In the genomic region with DNA sequence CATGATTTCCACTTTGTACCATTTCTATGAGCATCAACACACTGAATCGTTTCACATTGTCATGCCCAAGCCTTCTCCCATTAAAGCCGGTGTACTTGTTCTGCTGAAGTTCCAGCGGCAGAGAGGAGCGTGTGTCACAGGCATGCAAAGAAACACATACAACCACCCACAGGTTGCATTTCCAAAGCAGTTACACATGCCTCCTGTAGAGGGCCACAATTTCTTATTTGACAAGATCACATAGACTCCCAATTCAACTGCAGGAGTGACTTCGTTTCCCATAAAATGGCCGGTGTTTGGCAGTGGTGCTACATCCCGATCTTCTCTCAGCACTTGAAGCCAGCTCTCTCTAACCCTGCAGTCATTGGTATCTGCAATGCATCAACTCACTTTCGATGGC, we compare ENCODE assay signal across 12 cellular contexts.
A peak's percentile ranks its signal among the peaks of the same experiment; 100 is the strongest.
DNase-seq lines count a peak whose midpoint lies in the region; ATAC-seq and TF ChIP-seq lines count a peak whose summit lies in the region.
"Had no signal": no experiment of that assay in that cellular context is flagged by ENCODE, and none has a peak within 500 bp of the region (broad histone marks: within the 10 kb centered on the region; RNA-seq: fewer than 3 reads in every experiment).

No MANE protein-coding gene starts in this region.

- no peak for TF ChIP-seq POLR2A in esophagus squamous epithelium (IDR thresholded peaks at IDR 0.05)

- no peak overlapping the region for H3K27ac Mint-ChIP-seq in activated CD8-positive, alpha-beta memory T cell treated with anti-CD3 and anti-CD28 coated beads, Interleukin-2, amount 10 ng/mL, durations not matched to agents 7 days and 5 days
- H3K27ac Mint-ChIP-seq: activated B cell treated with CpG ODN at 0.5 μM for 24 hours had no signal

- H3K4me1 ChIP-seq in OCI-LY7 (ENCODE audit: insufficient read depth, low read length, poor library complexity, severe bottlenecking), result no peaks in the 10 kb centered on the region
- H3K4me1 ChIP-seq in esophagus squamous epithelium, result no peaks in the 10 kb centered on the region
- H3K4me1 ChIP-seq: prostate gland had no signal

- no peaks in the 10 kb centered on the region for H3K36me3 Mint-ChIP-seq in activated CD8-positive, alpha-beta memory T cell treated with anti-CD3 and anti-CD28 coated beads, Interleukin-2, amount 10 ng/mL, durations not matched to agents 7 days and 5 days

- no peaks in the 10 kb centered on the region for H3K27me3 ChIP-seq in esophagus squamous epithelium

- no peaks in the 10 kb centered on the region for H3K4me1 Mint-ChIP-seq in activated CD8-positive, alpha-beta memory T cell treated with anti-CD3 and anti-CD28 coated beads, Interleukin-2, amount 10 ng/mL, durations not matched to agents 7 days and 5 days
- H3K4me1 Mint-ChIP-seq: activated B cell treated with CpG ODN at 0.5 μM for 24 hours had no signal

- peak; percentile 64 for TF ChIP-seq CTCF in OCI-LY7 (conservative IDR thresholded peaks at IDR 0.05; ENCODE audit: low read length)
- TF ChIP-seq CTCF in esophagus squamous epithelium (IDR thresholded peaks at IDR 0.05), result no peak

- ATAC-seq in GM21619 (IDR thresholded peaks at IDR 0.05; ENCODE audit: unreplicated experiment), result no peak
- ATAC-seq in activated CD8-positive, alpha-beta memory T cell treated with anti-CD3 and anti-CD28 coated beads, Interleukin-2, amount 10 ng/mL, durations not matched to agents 7 days and 5 days, result no peak

- DNase-seq in COLO829 (ENCODE audit: low spot score) (peak; percentile 1), HT-29 (ENCODE audit: low spot score) (peak; percentile 16), OCI-LY7 (ENCODE audit: low spot score) (peak; percentile 11), islet precursor cell (peak; percentile 61), esophagus squamous epithelium (lab: John Stamatoyannopoulos, UW) (no peak), ecto neural progenitor cell (ENCODE audit: low spot score) (no peak)
- no peak for DNase-seq in activated CD8-positive, alpha-beta memory T cell treated with anti-CD3 and anti-CD28 coated beads, Interleukin-2, amount 10 ng/mL, durations not matched to agents 7 days and 5 days
- DNase-seq: activated B cell treated with CpG ODN at 0.5 μM for 24 hours; activated effector memory CD4-positive, alpha-beta T cell treated with anti-CD3 and anti-CD28 coated beads, Interleukin-2, amount 50 U/mL, for 16 hours; NK-92 treated with Interleukin-12 subunit alpha and Interleukin-12 subunit beta, amount 100 ng/mL, for 24 hours had no signal

- BruUV-seq in OCI-LY7 (replicated peaks; lab: Mats Ljungman, UMichigan), result no TSS peak

- H3K9me3 ChIP-seq in OCI-LY7 (ENCODE audit: low read length), result no peaks in the 10 kb centered on the region
- peaks cover 0 to 2% (median 0%) of the 10 kb centered on the region in 3 donors for H3K9me3 ChIP-seq in esophagus squamous epithelium
- H3K9me3 ChIP-seq: prostate gland had no signal

- H3K27me3 Mint-ChIP-seq in activated CD8-positive, alpha-beta memory T cell treated with anti-CD3 and anti-CD28 coated beads, Interleukin-2, amount 10 ng/mL, durations not matched to agents 7 days and 5 days, result no peaks in the 10 kb centered on the region
- H3K27me3 Mint-ChIP-seq: activated B cell treated with CpG ODN at 0.5 μM for 24 hours had no signal

- H3K4me3 ChIP-seq in OCI-LY7 (ENCODE audit: low read depth, low read length, poor library complexity, severe bottlenecking) (no peak overlapping the region), esophagus squamous epithelium (no peak overlapping the region)
- H3K4me3 ChIP-seq: prostate gland had no signal

- peaks cover 3% of the 10 kb centered on the region for H3K9me3 Mint-ChIP-seq in activated CD8-positive, alpha-beta memory T cell treated with anti-CD3 and anti-CD28 coated beads, Interleukin-2, amount 10 ng/mL, durations not matched to agents 7 days and 5 days (ENCODE audit: low read depth)

- POLR2A ChIA-PET in OCI-LY7 (lab: Charles Lee), result interaction anchor here (1.1 kb wide), 1 partner anchor 13 kb away, joined by 3 read pairs; no protein-coding TSS in a partner anchor

- H3K27ac ChIP-seq in OCI-LY7 (ENCODE audit: low read depth, low read length, poor library complexity, severe bottlenecking) (no peak overlapping the region), esophagus squamous epithelium (no peak overlapping the region)
- H3K27ac ChIP-seq: prostate gland had no signal

- no peak overlapping the region for H2AFZ ChIP-seq in OCI-LY7 (ENCODE audit: low read length)

- H3K36me3 ChIP-seq in OCI-LY7 (ENCODE audit: insufficient read depth, low read length), result no peaks in the 10 kb centered on the region
- H3K36me3 ChIP-seq in esophagus squamous epithelium, result no peaks in the 10 kb centered on the region
- H3K36me3 ChIP-seq: prostate gland had no signal

- no peaks in the 10 kb centered on the region for H3K9me2 ChIP-seq in OCI-LY7 (ENCODE audit: insufficient read depth, low read length)

- H3K4me3 Mint-ChIP-seq in activated CD8-positive, alpha-beta memory T cell treated with anti-CD3 and anti-CD28 coated beads, Interleukin-2, amount 10 ng/mL, durations not matched to agents 7 days and 5 days, result no peak overlapping the region
- H3K4me3 Mint-ChIP-seq: activated B cell treated with CpG ODN at 0.5 μM for 24 hours had no signal

- H4K20me1 ChIP-seq in OCI-LY7 (ENCODE audit: insufficient read depth, low read length), result no peaks in the 10 kb centered on the region

- 64 to 86% methylated on average over 5 to 8 of the region's 8 CpGs for WGBS in esophagus squamous epithelium, 2 donors

- H3K79me2 ChIP-seq in OCI-LY7 (ENCODE audit: insufficient read depth, low read depth, low read length), result no peaks in the 10 kb centered on the region

- CTCF ChIA-PET in OCI-LY7 (lab: Charles Lee; ENCODE audit: unreplicated experiment), result no interaction called here
- CTCF ChIA-PET in activated CD8-positive, alpha-beta memory T cell treated with anti-CD3 and anti-CD28 coated beads, Interleukin-2, amount 10 ng/mL, durations not matched to agents 7 days and 5 days (lab: Charles Lee), result no interaction called here

- H3K4me2 ChIP-seq in OCI-LY7 (ENCODE audit: low read length), result no peak overlapping the region

- intact Hi-C loops in OCI-LY7 (cut with micrococcal nuclease; ENCODE audit: unreplicated experiment) (no loop called here), esophagus squamous epithelium (cut with DNase I) (no loop called here)

Comparison
In these comparisons a context has a peak if more than half of its experiments do, and no peak if none do; other contexts are left out.
1. DNase-seq: peak in COLO829 (single experiment), HT-29 (single experiment), OCI-LY7 (single experiment) and islet precursor cell (single experiment); none in esophagus squamous epithelium (single experiment), activated CD8-positive, alpha-beta memory T cell treated with anti-CD3 and anti-CD28 coated beads, Interleukin-2, amount 10 ng/mL, durations not matched to agents 7 days and 5 days (single experiment) and ecto neural progenitor cell (single experiment).